8 cellular contexts compared by ENCODE assay signal in the genomic region with DNA sequence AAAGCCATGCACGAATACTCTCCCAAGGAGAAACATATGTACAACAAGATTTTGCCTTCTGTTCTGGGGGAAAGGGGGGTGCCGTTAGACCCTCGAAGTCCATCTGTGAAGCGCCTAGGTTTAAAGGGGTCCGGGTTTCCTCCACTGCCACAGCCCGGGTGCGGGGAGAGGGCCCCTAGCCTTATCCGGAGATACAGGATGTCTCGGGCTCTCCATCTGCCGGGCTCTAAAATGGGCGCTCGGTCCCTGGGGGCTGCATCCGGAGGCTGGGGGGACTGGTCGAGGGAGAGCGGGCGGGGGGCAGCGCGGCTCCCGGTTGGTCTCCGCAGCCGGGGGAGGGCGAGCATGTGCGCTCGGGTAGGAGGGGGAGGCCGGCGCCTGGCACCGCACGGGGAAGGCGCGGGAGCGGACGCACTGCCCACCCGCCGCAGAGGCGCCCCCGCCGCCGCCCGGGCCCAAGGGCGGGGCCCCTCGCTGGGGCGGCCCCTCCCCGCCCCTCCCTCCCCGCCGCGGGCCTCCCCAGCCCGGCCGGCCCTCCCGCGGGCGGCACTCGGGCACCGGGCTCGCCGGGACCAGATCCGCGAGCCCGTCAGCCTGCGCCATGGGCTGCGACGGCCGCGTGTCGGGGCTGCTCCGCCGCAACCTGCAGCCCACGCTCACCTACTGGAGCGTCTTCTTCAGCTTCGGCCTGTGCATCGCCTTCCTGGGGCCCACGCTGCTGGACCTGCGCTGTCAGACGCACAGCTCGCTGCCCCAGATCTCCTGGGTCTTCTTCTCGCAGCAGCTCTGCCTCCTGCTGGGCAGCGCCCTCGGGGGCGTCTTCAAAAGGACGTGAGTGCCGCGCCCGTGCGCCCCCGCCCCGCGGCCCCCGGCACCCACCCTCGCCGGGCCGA.
A peak's percentile ranks its signal among the peaks of the same experiment; 100 is the strongest.
DNase-seq lines count a peak whose midpoint lies in the region; ATAC-seq, FAIRE-seq and TF ChIP-seq lines count a peak whose summit lies in the region.

No MANE protein-coding gene starts in this region.

- H3K4me1 ChIP-seq in mucosa of stomach (ENCODE audit: control insufficient read depth, insufficient read depth, low read length) = peaks cover 46% of the 10 kb centered on the region
- H3K4me1 ChIP-seq in OCI-LY7 (ENCODE audit: insufficient read depth, low read length, poor library complexity, severe bottlenecking) = no peaks in the 10 kb centered on the region

- no peaks in the 10 kb centered on the region for H3K9me2 ChIP-seq in OCI-LY7 (ENCODE audit: insufficient read depth, low read length)

- H3K27ac ChIP-seq in dorsolateral prefrontal cortex (peak overlapping the region in 43 of 59 donors; percentile 20 to 90 (median 72)), OCI-LY7 (ENCODE audit: low read depth, low read length, poor library complexity, severe bottlenecking) (no peak overlapping the region)

- no peak overlapping the region for H3K4me2 ChIP-seq in OCI-LY7 (ENCODE audit: low read length)

- H3K9ac ChIP-seq in mucosa of stomach (ENCODE audit: low read length) = peak overlapping the region; percentile 39

- FAIRE-seq in urothelium cell line (lab: Jason Lieb, UNC) = no peak

- no peaks in the 10 kb centered on the region for H3K79me2 ChIP-seq in OCI-LY7 (ENCODE audit: insufficient read depth, low read depth, low read length)

- no peak overlapping the region for H2AFZ ChIP-seq in OCI-LY7 (ENCODE audit: low read length)

- H4K20me1 ChIP-seq in OCI-LY7 (ENCODE audit: insufficient read depth, low read length) = no peaks in the 10 kb centered on the region

- H3K4me3 ChIP-seq in dorsolateral prefrontal cortex (peak overlapping the region; percentile 38 to 76 (median 58)), mucosa of stomach (ENCODE audit: low read length) (no peak overlapping the region), OCI-LY7 (ENCODE audit: low read depth, low read length, poor library complexity, severe bottlenecking) (no peak overlapping the region)

- H3K27me3 ChIP-seq in dorsolateral prefrontal cortex = peaks cover 0 to 13% (median 0%) of the 10 kb centered on the region in 45 donors
- peaks cover 26% of the 10 kb centered on the region for H3K27me3 ChIP-seq in mucosa of stomach (ENCODE audit: control insufficient read depth, insufficient read depth, low read length)

- intact Hi-C loops in Right ventricle myocardium superior (cut with DNase I) = no loop called here
- intact Hi-C loops in Right ventricle myocardium inferior (cut with DNase I) = loop anchor here (1.0 kb wide), 1 partner anchor 39 kb away; no protein-coding TSS in a partner anchor
- intact Hi-C loops in dorsolateral prefrontal cortex (cut with DNase I) = no loop called here
- intact Hi-C loops in OCI-LY7 (cut with micrococcal nuclease; ENCODE audit: unreplicated experiment) = no loop called here

- H3K9me3 ChIP-seq in mucosa of stomach (ENCODE audit: control insufficient read depth, low read length) (no peaks in the 10 kb centered on the region), OCI-LY7 (ENCODE audit: low read length) (no peaks in the 10 kb centered on the region)

- POLR2A ChIA-PET in OCI-LY7 (lab: Charles Lee) = no interaction called here

- peak in 27 of 56 donors; percentile 11 to 48 (median 25) for TF ChIP-seq CTCF in dorsolateral prefrontal cortex (IDR thresholded peaks at IDR 0.05 in 54 of 56, conservative IDR thresholded peaks at IDR 0.05 in 2 of 56; ENCODE audit: low read depth in 1 of 56, partially characterized antibody in 56 of 56)
- no peak for TF ChIP-seq CTCF in OCI-LY7 (conservative IDR thresholded peaks at IDR 0.05; ENCODE audit: low read length)

- H3K36me3 ChIP-seq in mucosa of stomach (ENCODE audit: control insufficient read depth, insufficient read depth, low read length) (no peaks in the 10 kb centered on the region), OCI-LY7 (ENCODE audit: insufficient read depth, low read length) (no peaks in the 10 kb centered on the region)

- ATAC-seq in Right ventricle myocardium superior (ENCODE audit: poor library complexity) (peak; percentile 41), Right ventricle myocardium inferior (no peak), HG02798 (IDR thresholded peaks at IDR 0.05; ENCODE audit: poor library complexity, unreplicated experiment) (no peak)

- DNase-seq in Right ventricle myocardium superior (no peak), Right ventricle myocardium inferior (ENCODE audit: missing footprints) (no peak), dorsolateral prefrontal cortex (peak in 2 of 10 donors; percentile 31 to 41), urothelium cell line (ENCODE audit: low spot score) (peak; percentile 47), NCI-H1436 (lab: John Stamatoyannopoulos, UW) (no peak), OCI-LY7 (ENCODE audit: low spot score) (no peak)

- BruUV-seq in OCI-LY7 (replicated peaks; lab: Mats Ljungman, UMichigan) = no TSS peak

- CTCF ChIA-PET in OCI-LY7 (lab: Charles Lee; ENCODE audit: unreplicated experiment) = no interaction called here

Comparison
In these comparisons a context has a peak if more than half of its experiments do, and no peak if none do; other contexts are left out.
1. H3K4me3 ChIP-seq: peak in dorsolateral prefrontal cortex (59 of 59); none in mucosa of stomach (single experiment) and OCI-LY7 (single experiment).